ENCODE assay signal across 9 cellular contexts in the genomic region with DNA sequence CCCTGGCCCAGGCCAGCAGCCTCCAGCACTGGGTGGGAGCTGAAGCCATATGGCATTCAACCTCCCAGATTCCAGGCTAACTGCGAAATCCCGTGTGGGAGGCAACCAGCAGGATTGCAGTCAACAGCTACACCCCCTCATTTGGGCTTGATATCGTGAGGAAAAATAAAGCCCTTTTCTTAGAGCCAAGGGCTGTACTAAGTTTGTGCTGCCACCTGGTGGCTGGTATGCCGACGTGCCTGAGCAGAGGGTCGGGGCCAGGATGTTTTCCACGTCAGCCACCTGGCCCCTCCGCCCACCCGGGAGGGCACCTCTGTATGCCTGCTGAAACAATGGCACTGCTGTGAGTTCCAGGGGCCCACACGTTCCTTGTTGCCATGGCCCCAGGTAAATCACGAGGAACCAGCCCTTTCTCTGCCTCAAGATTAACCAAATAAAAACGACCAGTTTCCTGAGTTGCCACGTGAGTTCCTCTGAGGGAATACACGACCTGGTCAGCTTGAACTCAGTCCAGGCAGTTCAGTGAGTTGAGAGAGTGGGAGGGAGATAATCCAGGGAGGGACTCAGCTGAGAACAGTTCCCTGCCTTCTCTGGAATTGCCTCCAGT. TPM values are rescaled to one million over a fixed set of nuclear protein-coding genes. Genes with fewer than 3 reads are reported as not detected.
A peak's percentile ranks its signal among the peaks of the same experiment; 100 is the strongest.
DNase-seq lines count a peak whose midpoint lies in the region; ATAC-seq lines count a peak whose summit lies in the region.
"Had no signal": no experiment of that assay in that cellular context is flagged by ENCODE, and none has a peak within 500 bp of the region (broad histone marks: within the 10 kb centered on the region; RNA-seq: fewer than 3 reads in every experiment).

No MANE protein-coding gene starts in this region.

- H3K27ac ChIP-seq in HUES48 (ENCODE audit: low read depth, low read length) = peak overlapping the region; percentile 52
- no peak overlapping the region for H3K27ac ChIP-seq in right cardiac atrium (ENCODE audit: low read length)

- CTCF ChIA-PET in T-cell (lab: Charles Lee) = interaction anchor here (0.6 to 3.9 kb wide), 8 partner anchors 30 to 474 kb away, joined by 3 to 26 read pairs (median 3); partner anchors contain the start of gene MYO1D (in 1 of the 2)

- peak; percentile 33 for DNase-seq in COLO668 (lab: John Stamatoyannopoulos, UW; ENCODE audit: unreplicated experiment)
- DNase-seq in T-cell = peak; percentile 14 to 66 (median 50)
- peak in 33 of 56 donors; percentile 5 to 74 (median 24) for DNase-seq in amygdala (lab: John Stamatoyannopoulos, UW)
- DNase-seq in right cardiac atrium = peak; percentile 78 to 92 (median 85)
- DNase-seq in retina = peak; percentile 86
- no peak for DNase-seq in dedifferentiated amniotic fluid mesenchymal stem cell (ENCODE audit: extremely low spot score)

- peaks cover 0 to 6% (median 4%) of the 10 kb centered on the region in 3 donors for H3K4me1 Mint-ChIP-seq in T-cell

- H3K4me1 ChIP-seq in HUES48 (ENCODE audit: control insufficient read depth, insufficient read depth, low read length) (peaks cover 7% of the 10 kb centered on the region), right cardiac atrium (ENCODE audit: control insufficient read depth, insufficient read depth, low read length) (no peaks in the 10 kb centered on the region)

- no peak overlapping the region for H3K27ac Mint-ChIP-seq in T-cell

- H3K9me3 ChIP-seq in HUES48 (ENCODE audit: control insufficient read depth, insufficient read depth, low read length) (no peaks in the 10 kb centered on the region), right cardiac atrium (ENCODE audit: control insufficient read depth, low read length) (no peaks in the 10 kb centered on the region)

- H3K4me3 ChIP-seq in HUES48 (ENCODE audit: low read depth, low read length) (no peak overlapping the region), right cardiac atrium (ENCODE audit: low read length) (no peak overlapping the region)

- peak; percentile 62 to 76 (median 69) for ATAC-seq in T-cell (replicated peaks in 1 of 4)
- ATAC-seq in right cardiac atrium = peak; percentile 79 to 86
- no peak for ATAC-seq in GM19397 (IDR thresholded peaks at IDR 0.05; ENCODE audit: unreplicated experiment)

- no peaks in the 10 kb centered on the region for H3K36me3 Mint-ChIP-seq in T-cell

- 13% methylated on average over 14 of the region's 14 CpGs for WGBS in right cardiac atrium

- H3K27me3 Mint-ChIP-seq in T-cell = peaks cover 28% of the 10 kb centered on the region in 2 donors

- H3K9me3 Mint-ChIP-seq in T-cell = no peaks in the 10 kb centered on the region

- H3K36me3 ChIP-seq in HUES48 (ENCODE audit: control insufficient read depth, insufficient read depth, low read length) = peaks cover 76% of the 10 kb centered on the region

- peak overlapping the region in 1 of 3 donors; percentile 6 for H3K4me3 Mint-ChIP-seq in T-cell

- peak overlapping the region; percentile 24; the same call in 1 of the 2 replicates for H3K9ac ChIP-seq in HUES48 (ENCODE audit: low read depth, low read length)

- intact Hi-C loops in right cardiac atrium (cut with DNase I) = loop anchor here in 2 of 4 donors (5.0 kb wide), 1 partner anchor 155 kb away; no protein-coding TSS in a partner anchor

- H3K27me3 ChIP-seq in HUES48 (ENCODE audit: control insufficient read depth, insufficient read depth, low read length) = no peaks in the 10 kb centered on the region
- H3K27me3 ChIP-seq in right cardiac atrium (ENCODE audit: control insufficient read depth, insufficient read depth) = no peaks in the 10 kb centered on the region

- POLR2A ChIA-PET in T-cell (lab: Charles Lee) = interaction anchor here in 1 of 2 donors (0.5 kb wide), 1 partner anchor 61 kb away, joined by 3 read pairs; no protein-coding TSS in a partner anchor

RNA-seq across cellular contexts. Expression of gene TMEM98, which starts 9.0 kb away (rescaled TPM):
- under 1 TPM in 3 of 5 donors, not detected in 2; 0.26 to 0.41 (median 0.36) TPM for total RNA-seq in T-cell
- total RNA-seq in right cardiac atrium = 10 to 100 TPM; 29.7 to 42.7 (median 39.4) TPM
- 27.6 TPM for polyA plus RNA-seq in right cardiac atrium

RNA-seq across cellular contexts. Expression of gene SPACA3, which starts 54.6 kb away (rescaled TPM):
- not detected for total RNA-seq in T-cell
- total RNA-seq in right cardiac atrium = not detected
- polyA plus RNA-seq in right cardiac atrium = not detected
- total RNA-seq: T-helper 2 cell treated with Interferon-gamma antibody and Interleukin-4, amounts not matched to agents 100 ng/mL and 5 ng/mL, for 36 hours had no signal

Comparison
In these comparisons a context has a peak if more than half of its experiments do, and no peak if none do; other contexts are left out.
1. RNA of gene TMEM98, which starts 9.0 kb away (total RNA-seq): 29.7 to 42.7 TPM in right cardiac atrium; 0.26 to 0.41 TPM in T-cell; every median in the first group is over 10 times any median in the second.